8 cellular contexts compared by ENCODE assay signal in genomic region chr5:65926893-65927292, GRCh38. TPM values are rescaled to one million over a fixed set of nuclear protein-coding genes. Genes with fewer than 3 reads are reported as not detected.
DNase-seq lines count a peak whose midpoint lies in the region; ATAC-seq and TF ChIP-seq lines count a peak whose summit lies in the region.

No MANE protein-coding gene starts in this region.

- H3K36me3 ChIP-seq in heart right ventricle (peaks cover 0 to 15% (median 0%) of the 10 kb centered on the region in 9 donors), esophagus (ENCODE audit: control insufficient read depth in 2 of 2, insufficient read depth in 2 of 2, low read length in 1 of 2) (no peaks in the 10 kb centered on the region), ovary (no peaks in the 10 kb centered on the region)

- H3K27me3 Mint-ChIP-seq in T-helper 17 cell = no peaks in the 10 kb centered on the region

- peak overlapping the region; percentile 98 for H3K4me3 Mint-ChIP-seq in T-helper 17 cell

- H3K9me3 ChIP-seq in heart right ventricle = no peaks in the 10 kb centered on the region
- no peaks in the 10 kb centered on the region for H3K9me3 ChIP-seq in T-helper 17 cell (ENCODE audit: control insufficient read depth, low read length, poor library complexity, severe bottlenecking)
- H3K9me3 ChIP-seq in esophagus (ENCODE audit: control insufficient read depth in 2 of 2, insufficient read depth in 1 of 2, low read depth in 1 of 2, low read length in 1 of 2) = no peaks in the 10 kb centered on the region
- no peaks in the 10 kb centered on the region for H3K9me3 ChIP-seq in ovary

- peaks cover 0 to 51% (median 35%) of the 10 kb centered on the region in 9 donors for H3K4me1 ChIP-seq in heart right ventricle
- no peaks in the 10 kb centered on the region for H3K4me1 ChIP-seq in esophagus (ENCODE audit: control insufficient read depth in 2 of 2, insufficient read depth in 2 of 2, low read length in 1 of 2)
- H3K4me1 ChIP-seq in ovary (ENCODE audit: insufficient read depth) = no peaks in the 10 kb centered on the region

- TF ChIP-seq POLR2A in ovary (IDR thresholded peaks at IDR 0.05) = no peak

- peak overlapping the region; percentile 96 for H3K27ac Mint-ChIP-seq in T-helper 17 cell

- H3K4me3 ChIP-seq in heart right ventricle (peak overlapping the region; percentile 69 to 95 (median 90)), esophagus (ENCODE audit: low read depth in 1 of 2, low read length in 2 of 2) (peak overlapping the region; percentile 92 to 100), ovary (peak overlapping the region; percentile 62)

- no peaks in the 10 kb centered on the region for H3K27me3 ChIP-seq in heart right ventricle
- no peaks in the 10 kb centered on the region for H3K27me3 ChIP-seq in esophagus (ENCODE audit: control insufficient read depth in 1 of 2, insufficient read depth in 2 of 2, low read length in 2 of 2)
- no peaks in the 10 kb centered on the region for H3K27me3 ChIP-seq in ovary

- no peak for DNase-seq in heart right ventricle
- no peak for DNase-seq in left ventricle myocardium superior
- DNase-seq in T-helper 17 cell = no peak
- DNase-seq in ovary = no peak
- no peak for DNase-seq in SHP77 treated with DMSO at 0.1 percent for 48 hours (lab: John Stamatoyannopoulos, UW)
- DNase-seq in NCI-H1417 treated with DMSO at 0.1 percent for 48 hours (lab: John Stamatoyannopoulos, UW) = no peak

- TF ChIP-seq CTCF in heart right ventricle (IDR thresholded peaks at IDR 0.05) = no peak
- TF ChIP-seq CTCF in ovary (IDR thresholded peaks at IDR 0.05) = no peak

- TF ChIP-seq EP300 in ovary (IDR thresholded peaks at IDR 0.05) = no peak

- no peaks in the 10 kb centered on the region for H3K36me3 Mint-ChIP-seq in T-helper 17 cell (ENCODE audit: low read depth)

- no peak for ATAC-seq in heart right ventricle
- ATAC-seq in left ventricle myocardium superior = no peak
- ATAC-seq in T-helper 17 cell = no peak
- no peak for ATAC-seq in GM18858 (IDR thresholded peaks at IDR 0.05; ENCODE audit: unreplicated experiment)

- H3K4me1 Mint-ChIP-seq in T-helper 17 cell = peaks cover 27% of the 10 kb centered on the region

- WGBS in heart right ventricle, 2 donors = 0 to 1% methylated on average over 16 of the region's 16 CpGs
- 0% methylated on average over 16 of the region's 16 CpGs for WGBS in esophagus, 2 donors
- WGBS in ovary, 3 donors = 0% methylated on average over 16 of the region's 16 CpGs

- H3K27ac ChIP-seq in heart right ventricle (peak overlapping the region; percentile 92 to 100 (median 100)), esophagus (ENCODE audit: low read depth in 2 of 2, low read length in 1 of 2) (peak overlapping the region; percentile 100), ovary (peak overlapping the region; percentile 97 to 99)

- intact Hi-C loops in heart right ventricle (cut with DNase I) (loop anchor here in 8 of 10 donors (5.0 to 10.0 kb wide), 11 partner anchors 85 to 302 kb away; partner anchors contain the start of genes SREK1 (in 5 of the 8), NLN (in 1 of the 8), SGTB (in 1 of the 8) and SHLD3 (in 1 of the 8)), left ventricle myocardium superior (cut with micrococcal nuclease) (loop anchor here (5.0 kb wide), 1 partner anchor 215 kb away; the partner anchor contains the start of gene SREK1), ovary (cut with DNase I) (loop anchor here (5.0 to 10.0 kb wide), 2 partner anchors 215 to 218 kb away; partner anchors contain the start of gene SREK1 (in 4 of the 4))

RNA-seq across cellular contexts. Expression of gene ERBIN, which starts 0.5 kb away (rescaled TPM):
- 10 to 100 TPM; 28.7 to 63.3 (median 44.6) TPM for total RNA-seq in heart right ventricle
- polyA plus RNA-seq in heart right ventricle = 10 to 100 TPM in 1 of 2 donors, 1 to 10 TPM in 1; 7.4 to 12.5 TPM
- 39.6 TPM for total RNA-seq in left ventricle myocardium superior
- total RNA-seq in T-helper 17 cell = 10 to 100 TPM; 96.2 to 98.6 TPM
- 10 to 100 TPM; 12.5 to 13.0 TPM for polyA plus RNA-seq in esophagus
- total RNA-seq in ovary = 10 to 100 TPM; 46.1 to 67.9 (median 63.2) TPM
- 10 to 100 TPM; 20.2 to 31.0 TPM for polyA plus RNA-seq in ovary
